30 cellular contexts compared by ENCODE assay signal in genomic region chr9:97403746-97404316, GRCh38.
"Had no signal": no experiment of that assay in that cellular context is flagged by ENCODE, and none has a peak within 500 bp of the region (broad histone marks: within the 10 kb centered on the region; RNA-seq: fewer than 3 reads in every experiment).

No MANE protein-coding gene starts in this region.

- DNase-seq: activated CD4-positive, alpha-beta T cell treated with anti-CD3 and anti-CD28 coated beads, Interleukin-2, amount 10 ng/mL, durations not matched to agents 24 days and 14 days; activated CD4-positive, alpha-beta T cell treated with anti-CD3 and anti-CD28 coated beads, Interleukin-2, amount 50 U/mL, for 4 hours; activated CD8-positive, alpha-beta T cell treated with anti-CD3 and anti-CD28 coated beads for 36 hours; activated effector memory CD4-positive, alpha-beta T cell treated with anti-CD3 and anti-CD28 coated beads, Interleukin-2, amount 50 U/mL, for 16 hours; activated naive CD4-positive, alpha-beta T cell; activated naive CD4-positive, alpha-beta T cell treated with anti-CD3 and anti-CD28 coated beads, Interleukin-2, amount 50 U/mL, for 16 hours; activated naive CD8-positive, alpha-beta T cell treated with anti-CD3 and anti-CD28 coated beads for 36 hours; activated T-cell treated with anti-CD3 and anti-CD28 coated beads, Interleukin-2, amount 50 U/mL, for 1 hour; activated T-cell treated with anti-CD3 and anti-CD28 coated beads, Interleukin-2, amount 50 U/mL, for 72 hours; amniotic stem cell; aorta; brain microvascular endothelial cell; central memory CD4-positive, alpha-beta T cell; Karpas-422; NCI-H1105; NCI-H1417 treated with DMSO at 0.1 percent for 48 hours; NCI-H187 treated with DMSO at 0.1 percent for 48 hours; NCI-H2081; NCI-H2171 treated with DMSO at 0.1 percent for 48 hours; NCI-H2227 treated with DMSO at 0.1 percent for 48 hours; NCI-H446; NCI-H524; SHP77; SJCRH30 had no signal

- H3K4me1 ChIP-seq: SJCRH30 had no signal

- H3K27me3 ChIP-seq: SJCRH30 had no signal

- H3K36me3 ChIP-seq: brain microvascular endothelial cell, SJCRH30 had no signal

- ATAC-seq: activated CD8-positive, alpha-beta T cell treated with anti-CD3 and anti-CD28 coated beads for 36 hours; activated T-cell treated with anti-CD3 and anti-CD28 coated beads, Interleukin-2, amount 50 U/mL, for 72 hours; activated T-helper 17 cell treated with anti-CD3 and anti-CD28 coated beads, Interleukin-2, amount 50 U/mL, for 72 hours; Panc1 had no signal

- H3K4me3 ChIP-seq: SJCRH30, SK-N-MC had no signal

- H3K27ac Mint-ChIP-seq: activated CD4-positive, alpha-beta T cell treated with anti-CD3 and anti-CD28 coated beads, Interleukin-2, amount 10 ng/mL, durations not matched to agents 24 days and 14 days; activated CD8-positive, alpha-beta T cell treated with anti-CD3 and anti-CD28 coated beads for 36 hours; activated naive CD8-positive, alpha-beta T cell treated with anti-CD3 and anti-CD28 coated beads for 36 hours; activated T-cell treated with anti-CD3 and anti-CD28 coated beads, Interleukin-2, amount 50 U/mL, for 72 hours; activated T-helper 17 cell treated with anti-CD3 and anti-CD28 coated beads, Interleukin-2, amount 50 U/mL, for 72 hours; T-helper 1 cell treated with Interleukin-12 subunit alpha and Interleukin-12 subunit beta and Interleukin-4 antibody, amounts not matched to agents 30 μg/mL and 1 μg/mL, for 36 hours; T-helper 2 cell treated with Interferon-gamma antibody and Interleukin-4, amounts not matched to agents 5 μg/mL and 100 μg/mL, for 36 hours had no signal

- H3K4me3 Mint-ChIP-seq: activated CD4-positive, alpha-beta T cell treated with anti-CD3 and anti-CD28 coated beads, Interleukin-2, amount 10 ng/mL, durations not matched to agents 24 days and 14 days; activated CD8-positive, alpha-beta T cell treated with anti-CD3 and anti-CD28 coated beads for 36 hours; activated naive CD8-positive, alpha-beta T cell treated with anti-CD3 and anti-CD28 coated beads for 36 hours; activated T-cell treated with anti-CD3 and anti-CD28 coated beads, Interleukin-2, amount 50 U/mL, for 72 hours; activated T-helper 17 cell treated with anti-CD3 and anti-CD28 coated beads, Interleukin-2, amount 50 U/mL, for 72 hours; T-helper 1 cell treated with Interleukin-12 subunit alpha and Interleukin-12 subunit beta and Interleukin-4 antibody, amounts not matched to agents 30 μg/mL and 1 μg/mL, for 36 hours; T-helper 2 cell treated with Interferon-gamma antibody and Interleukin-4, amounts not matched to agents 5 μg/mL and 100 μg/mL, for 36 hours had no signal

- H3K36me3 Mint-ChIP-seq: activated naive CD8-positive, alpha-beta T cell treated with anti-CD3 and anti-CD28 coated beads for 36 hours had no signal

- FAIRE-seq: TTC549 had no signal

- H3K27ac ChIP-seq: brain microvascular endothelial cell, SJCRH30, SK-N-MC had no signal
